ENCODE assay signal across 8 cellular contexts in genomic region chr3:8657804-8658311, GRCh38. TPM values are rescaled to one million over a fixed set of nuclear protein-coding genes. Genes with fewer than 3 reads are reported as not detected.
DNase-seq lines count a peak whose midpoint lies in the region; ATAC-seq and TF ChIP-seq lines count a peak whose summit lies in the region.

No MANE protein-coding gene starts in this region.

- H3K27me3 ChIP-seq in sigmoid colon = no peaks in the 10 kb centered on the region

- no peaks in the 10 kb centered on the region for H3K36me3 Mint-ChIP-seq in HFFc6 (ENCODE audit: low read depth)
- H3K36me3 Mint-ChIP-seq in activated CD4-positive, alpha-beta memory T cell treated with anti-CD3 and anti-CD28 coated beads for 36 hours = no peaks in the 10 kb centered on the region

- CTCF ChIA-PET in activated CD4-positive, alpha-beta memory T cell treated with anti-CD3 and anti-CD28 coated beads for 36 hours (lab: Charles Lee) = no interaction called here

- peaks cover 0 to 20% (median 19%) of the 10 kb centered on the region in 4 donors for H3K4me1 ChIP-seq in sigmoid colon

- H3K27ac Mint-ChIP-seq in HFFc6 = no peak overlapping the region
- no peak overlapping the region for H3K27ac Mint-ChIP-seq in activated CD4-positive, alpha-beta memory T cell treated with anti-CD3 and anti-CD28 coated beads for 36 hours

- TF ChIP-seq POLR2A in sigmoid colon (IDR thresholded peaks at IDR 0.05) = no peak

- TF ChIP-seq CTCF in VCaP (conservative IDR thresholded peaks at IDR 0.05) = no peak
- no peak for TF ChIP-seq CTCF in sigmoid colon (IDR thresholded peaks at IDR 0.05)
- TF ChIP-seq CTCF in HFFc6 (IDR thresholded peaks at IDR 0.05) = no peak

- 58 to 71% methylated on average over 8 of the region's 8 CpGs for WGBS in sigmoid colon, 2 donors

- no peaks in the 10 kb centered on the region for H3K9me3 ChIP-seq in sigmoid colon

- peak; percentile 35 for ATAC-seq in GM18873 (IDR thresholded peaks at IDR 0.05; ENCODE audit: low FRiP score, unreplicated experiment)
- ATAC-seq in HG02938 (IDR thresholded peaks at IDR 0.05; ENCODE audit: unreplicated experiment) = peak; percentile 35

- H3K36me3 ChIP-seq in sigmoid colon = no peaks in the 10 kb centered on the region

- intact Hi-C loops in sigmoid colon (cut with DNase I) = no loop called here
- intact Hi-C loops in activated CD4-positive, alpha-beta memory T cell treated with anti-CD3 and anti-CD28 coated beads for 36 hours (cut with micrococcal nuclease) = no loop called here

- TF ChIP-seq EP300 in sigmoid colon (IDR thresholded peaks at IDR 0.05) = no peak

- peaks cover 4% of the 10 kb centered on the region; the same call in 1 of the 2 replicates for H3K27me3 Mint-ChIP-seq in HFFc6 (ENCODE audit: insufficient read depth)
- peaks cover 16% of the 10 kb centered on the region for H3K27me3 Mint-ChIP-seq in activated CD4-positive, alpha-beta memory T cell treated with anti-CD3 and anti-CD28 coated beads for 36 hours

- H3K4me3 Mint-ChIP-seq in HFFc6 = no peak overlapping the region
- H3K4me3 Mint-ChIP-seq in activated CD4-positive, alpha-beta memory T cell treated with anti-CD3 and anti-CD28 coated beads for 36 hours = no peak overlapping the region

- peaks cover 22% of the 10 kb centered on the region for H3K4me1 Mint-ChIP-seq in HFFc6 (ENCODE audit: low read depth)
- no peaks in the 10 kb centered on the region for H3K4me1 Mint-ChIP-seq in activated CD4-positive, alpha-beta memory T cell treated with anti-CD3 and anti-CD28 coated beads for 36 hours (ENCODE audit: low read depth)

- H3K27ac ChIP-seq in VCaP (peak overlapping the region; percentile 79; the same call in 1 of the 2 replicates), sigmoid colon (peak overlapping the region in 3 of 4 donors; percentile 15 to 28 (median 26))

- POLR2A ChIA-PET in activated CD4-positive, alpha-beta memory T cell treated with anti-CD3 and anti-CD28 coated beads for 36 hours (lab: Charles Lee) = no interaction called here

- DNase-seq in sigmoid colon = no peak
- no peak for DNase-seq in activated gamma-delta T cell treated with Interleukin-2 at 50 U/mL for 16 hours
- DNase-seq in hepatic stellate cell (ENCODE audit: low spot score) = no peak
- no peak for DNase-seq in HFFc6
- DNase-seq in activated CD4-positive, alpha-beta memory T cell treated with anti-CD3 and anti-CD28 coated beads for 36 hours = no peak

- no peak overlapping the region for H3K4me3 ChIP-seq in sigmoid colon

- no peaks in the 10 kb centered on the region for H3K9me3 Mint-ChIP-seq in HFFc6
- H3K9me3 Mint-ChIP-seq in activated CD4-positive, alpha-beta memory T cell treated with anti-CD3 and anti-CD28 coated beads for 36 hours = peaks cover 2% of the 10 kb centered on the region

RNA-seq across cellular contexts. Expression of gene SSUH2, which starts 13.3 kb away (rescaled TPM):
- total RNA-seq in sigmoid colon = under 1 TPM in 2 of 4 donors, not detected in 2; 0.16 to 0.55 TPM
- polyA plus RNA-seq in sigmoid colon = 1 to 10 TPM in 2 of 3 donors, under 1 TPM in 1; 0.95 to 4.4 (median 2.4) TPM
- under 1 TPM in 4 of 6 experiments, not detected in 2; 0.28 to 0.51 (median 0.37) TPM for total RNA-seq in HFFc6 (2021; fragmentation: NEBNext Ultra II Directional; extraction: Animal tissue kit (Norgen Biotek cat#: 25700))
- not detected for total RNA-seq in activated CD4-positive, alpha-beta memory T cell treated with anti-CD3 and anti-CD28 coated beads for 36 hours
